26 cellular contexts compared by ENCODE assay signal in genomic region chr4:95596676-95597075, GRCh38. TPM values are rescaled to one million over a fixed set of nuclear protein-coding genes. Genes with fewer than 3 reads are reported as not detected.
"Had no signal": no experiment of that assay in that cellular context is flagged by ENCODE, and none has a peak within 500 bp of the region (broad histone marks: within the 10 kb centered on the region; RNA-seq: fewer than 3 reads in every experiment).

No MANE protein-coding gene starts in this region.

- H3K36me3 Mint-ChIP-seq: mesothelial cell of epicardium; naive thymus-derived CD4-positive, alpha-beta T cell; natural killer cell treated with Interleukin-12 subunit alpha and Interleukin-12 subunit beta and Interleukin-15 and Interleukin-18, amount 100 ng/mL, for 72 hours; stimulated activated effector memory CD8-positive, alpha-beta T cell treated with anti-CD3 and anti-CD28 coated beads, Interleukin-12 subunit alpha, Interleukin-12 subunit beta, amount 100 ng/mL, for 72 hours had no signal

- H3K4me3 ChIP-seq: hepatocyte, left ventricle myocardium inferior, lung, mucosa of descending colon, ovary, skin epidermis, suprapubic skin, thoracic aorta, tibial artery, upper lobe of right lung had no signal

- H3K4me3 Mint-ChIP-seq: mesothelial cell of epicardium; naive thymus-derived CD4-positive, alpha-beta T cell; natural killer cell treated with Interleukin-12 subunit alpha and Interleukin-12 subunit beta and Interleukin-15 and Interleukin-18, amount 100 ng/mL, for 72 hours; stimulated activated effector memory CD8-positive, alpha-beta T cell treated with anti-CD3 and anti-CD28 coated beads, Interleukin-12 subunit alpha, Interleukin-12 subunit beta, amount 100 ng/mL, for 72 hours; stimulated activated naive CD8-positive, alpha-beta T cell treated with anti-CD3 and anti-CD28 coated beads, Interleukin-15, Interleukin-2, amounts not matched to agents 100 ng/mL and 50 ng/mL, for 24 hours had no signal

- H3K4me1 Mint-ChIP-seq: stimulated activated effector memory CD8-positive, alpha-beta T cell treated with anti-CD3 and anti-CD28 coated beads, Interleukin-12 subunit alpha, Interleukin-12 subunit beta, amount 100 ng/mL, for 72 hours had no signal

- H3K9me3 Mint-ChIP-seq: mesothelial cell of epicardium; naive thymus-derived CD4-positive, alpha-beta T cell; stimulated activated naive CD8-positive, alpha-beta T cell treated with anti-CD3 and anti-CD28 coated beads, Interleukin-15, Interleukin-2, amounts not matched to agents 100 ng/mL and 50 ng/mL, for 24 hours had no signal

- H3K27me3 Mint-ChIP-seq: natural killer cell treated with Interleukin-12 subunit alpha and Interleukin-12 subunit beta and Interleukin-15 and Interleukin-18, amount 100 ng/mL, for 72 hours; progenitor cell of endocrine pancreas; stimulated activated naive CD8-positive, alpha-beta T cell treated with anti-CD3 and anti-CD28 coated beads, Interleukin-15, Interleukin-2, amounts not matched to agents 100 ng/mL and 50 ng/mL, for 24 hours had no signal

- ATAC-seq: mucosa of descending colon; naive thymus-derived CD4-positive, alpha-beta T cell; natural killer cell treated with Interleukin-12 subunit alpha and Interleukin-12 subunit beta and Interleukin-15 and Interleukin-18, amount 100 ng/mL, for 72 hours; right cardiac atrium; sciatic nerve; stimulated activated effector memory CD8-positive, alpha-beta T cell treated with anti-CD3 and anti-CD28 coated beads, Interleukin-12 subunit alpha, Interleukin-12 subunit beta, amount 100 ng/mL, for 72 hours; upper lobe of right lung had no signal

- DNase-seq: islet precursor cell; left ventricle myocardium inferior; mesendoderm; mucosa of descending colon; naive thymus-derived CD4-positive, alpha-beta T cell; ovary; retina; right cardiac atrium; stimulated activated CD4-positive, alpha-beta T cell treated with anti-CD3 and anti-CD28 coated beads, Interleukin-12 subunit alpha, Interleukin-12 subunit beta, amount 100 ng/mL, for 4 hours; stimulated activated CD4-positive, alpha-beta T cell treated with anti-CD3 and anti-CD28 coated beads, Interleukin-15, amount 100 ng/mL, for 24 hours; stimulated activated CD4-positive, alpha-beta T cell treated with anti-CD3 and anti-CD28 coated beads, Interleukin-4, amount 100 ng/mL, for 24 hours; stimulated activated naive CD4-positive, alpha-beta T cell; tibial artery; trophoblast cell; upper lobe of right lung had no signal

- H3K27ac Mint-ChIP-seq: mesothelial cell of epicardium; naive thymus-derived CD4-positive, alpha-beta T cell; natural killer cell treated with Interleukin-12 subunit alpha and Interleukin-12 subunit beta and Interleukin-15 and Interleukin-18, amount 100 ng/mL, for 72 hours; progenitor cell of endocrine pancreas; stimulated activated effector memory CD8-positive, alpha-beta T cell treated with anti-CD3 and anti-CD28 coated beads, Interleukin-12 subunit alpha, Interleukin-12 subunit beta, amount 100 ng/mL, for 72 hours; stimulated activated naive CD8-positive, alpha-beta T cell treated with anti-CD3 and anti-CD28 coated beads, Interleukin-15, Interleukin-2, amounts not matched to agents 100 ng/mL and 50 ng/mL, for 24 hours had no signal

RNA-seq across cellular contexts. Expression of gene UNC5C, which starts 47.9 kb away (rescaled TPM):
- total RNA-seq: naive thymus-derived CD4-positive, alpha-beta T cell; natural killer cell treated with Interleukin-12 subunit alpha and Interleukin-12 subunit beta and Interleukin-15 and Interleukin-18, amount 100 ng/mL, for 72 hours had no signal
